In the genomic region with DNA sequence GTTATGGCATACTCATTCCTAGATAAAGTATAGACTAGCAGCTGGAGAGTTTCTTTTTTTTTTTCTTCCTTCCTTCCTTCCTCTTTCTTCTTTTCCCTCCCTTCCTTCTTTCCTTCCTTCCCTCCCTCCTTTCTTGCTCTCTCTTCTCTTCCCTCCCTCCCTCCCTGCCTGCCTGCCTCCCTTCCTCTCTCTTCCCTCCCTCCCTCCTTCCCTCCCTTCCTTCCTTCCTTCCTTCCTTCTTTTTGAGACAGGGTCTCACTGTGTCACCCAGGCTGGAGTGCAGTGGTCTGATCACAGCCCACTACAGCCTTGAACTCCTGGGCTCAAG, we compare ENCODE assay signal across 14 cellular contexts. TPM values are rescaled to one million over a fixed set of nuclear protein-coding genes. Genes with fewer than 3 reads are reported as not detected.
DNase-seq lines count a peak whose midpoint lies in the region; ATAC-seq and TF ChIP-seq lines count a peak whose summit lies in the region.
"Had no signal": no experiment of that assay in that cellular context is flagged by ENCODE, and none has a peak within 500 bp of the region (broad histone marks: within the 10 kb centered on the region; RNA-seq: fewer than 3 reads in every experiment).

No MANE protein-coding gene starts in this region.

- TF ChIP-seq POLR2A in esophagus squamous epithelium (IDR thresholded peaks at IDR 0.05), result no peak

- POLR2A ChIA-PET in RWPE1 (lab: Yijun Ruan, JAX; ENCODE audit: low non-redundant PET), result interaction anchor here (0.6 to 0.7 kb wide), 2 partner anchors 49 to 105 kb away, joined by 3 to 4 read pairs; no protein-coding TSS in a partner anchor

- H2AFZ ChIP-seq in osteoblast (ENCODE audit: low read length), result no peak overlapping the region

- H3K79me2 ChIP-seq in osteoblast (ENCODE audit: insufficient read depth, low read length), result no peaks in the 10 kb centered on the region

- H3K4me1 ChIP-seq in esophagus squamous epithelium, result peaks cover 21 to 74% (median 35%) of the 10 kb centered on the region in 3 donors
- H3K4me1 ChIP-seq in osteoblast (ENCODE audit: insufficient read depth, low read length), result peaks cover 37% of the 10 kb centered on the region
- H3K4me1 ChIP-seq in tibial artery, result peaks cover 0 to 52% (median 29%) of the 10 kb centered on the region in 4 donors
- H3K4me1 ChIP-seq in aorta (ENCODE audit: control insufficient read depth in 1 of 2, insufficient read depth in 2 of 2, low read length in 2 of 2), result peaks cover 0 to 2% of the 10 kb centered on the region in 2 donors

- DNase-seq in RWPE1 (ENCODE audit: low spot score) (no peak), esophagus squamous epithelium (lab: John Stamatoyannopoulos, UW) (no peak), osteoblast (ENCODE audit: insufficient read length, low spot score, missing footprints) (no peak), tibial artery (no peak), aorta (no peak), cerebellum (ENCODE audit: low spot score) (no peak), SHP77 treated with DMSO at 0.1 percent for 48 hours (lab: John Stamatoyannopoulos, UW) (no peak)
- DNase-seq: activated CD4-positive, alpha-beta memory T cell treated with anti-CD3 and anti-CD28 coated beads for 36 hours; CD8-positive, alpha-beta T cell; KG1; NCI-H1436 treated with DMSO at 0.1 percent for 48 hours; stimulated activated CD8-positive, alpha-beta memory T cell treated with anti-CD3 and anti-CD28 coated beads, Interleukin-4, amount 100 ng/mL, for 48 hours had no signal

- H3K27ac ChIP-seq in RWPE1 (peak overlapping the region; percentile 83), esophagus squamous epithelium (peak overlapping the region; percentile 43 to 81 (median 70)), osteoblast (ENCODE audit: low read depth, low read length) (no peak overlapping the region), tibial artery (peak overlapping the region; percentile 66 to 75), aorta (ENCODE audit: low read depth in 1 of 2, low read length in 2 of 2) (no peak overlapping the region)
- H3K27ac ChIP-seq: neutrophil had no signal

- TF ChIP-seq CTCF in RWPE1 (conservative IDR thresholded peaks at IDR 0.05; ENCODE audit: low read depth), result no peak
- no peak for TF ChIP-seq CTCF in esophagus squamous epithelium (IDR thresholded peaks at IDR 0.05)
- no peak for TF ChIP-seq CTCF in osteoblast (IDR thresholded peaks at IDR 0.05; ENCODE audit: extremely low read depth, low read depth, low read length)
- TF ChIP-seq CTCF in tibial artery (IDR thresholded peaks at IDR 0.05), result no peak

- no peak for ATAC-seq in aorta (ENCODE audit: low FRiP score)
- ATAC-seq: CD8-positive, alpha-beta T cell had no signal

- intact Hi-C loops in esophagus squamous epithelium (cut with DNase I), result no loop called here
- intact Hi-C loops in tibial artery (cut with DNase I; ENCODE audit: low total_unique reads), result no loop called here
- intact Hi-C loops in aorta (cut with DNase I), result loop anchor here in 1 of 2 donors (10.0 kb wide), 1 partner anchor 45 kb away; a partner anchor contains a TSS

- H3K27me3 ChIP-seq in esophagus squamous epithelium, result no peaks in the 10 kb centered on the region
- H3K27me3 ChIP-seq in osteoblast (ENCODE audit: insufficient read depth, low read length), result no peaks in the 10 kb centered on the region
- H3K27me3 ChIP-seq in tibial artery, result no peaks in the 10 kb centered on the region
- no peaks in the 10 kb centered on the region for H3K27me3 ChIP-seq in aorta (ENCODE audit: control insufficient read depth in 1 of 2, insufficient read depth in 2 of 2, low read length in 1 of 2)
- H3K27me3 ChIP-seq: neutrophil had no signal

- H3K4me2 ChIP-seq in osteoblast (ENCODE audit: insufficient read depth, low read length), result peak overlapping the region; percentile 39

- H3K9me3 ChIP-seq in esophagus squamous epithelium, result no peaks in the 10 kb centered on the region
- no peaks in the 10 kb centered on the region for H3K9me3 ChIP-seq in osteoblast (ENCODE audit: low read depth, low read length)
- H3K9me3 ChIP-seq in tibial artery, result no peaks in the 10 kb centered on the region
- H3K9me3 ChIP-seq in aorta (ENCODE audit: control insufficient read depth, low read length), result no peaks in the 10 kb centered on the region
- H3K9me3 ChIP-seq: neutrophil had no signal

- H3K4me3 ChIP-seq in esophagus squamous epithelium (no peak overlapping the region), osteoblast (ENCODE audit: insufficient read depth, low read length) (no peak overlapping the region), tibial artery (no peak overlapping the region), aorta (ENCODE audit: low read length in 2 of 2) (no peak overlapping the region)
- H3K4me3 ChIP-seq: GM12878 had no signal

- CTCF ChIA-PET in RWPE1 (lab: Yijun Ruan, JAX), result no interaction called here

- H4K20me1 ChIP-seq in osteoblast (ENCODE audit: insufficient read depth, low read length), result no peaks in the 10 kb centered on the region

- no peaks in the 10 kb centered on the region for H3K36me3 ChIP-seq in esophagus squamous epithelium
- H3K36me3 ChIP-seq in osteoblast (ENCODE audit: insufficient read depth, low read length), result no peaks in the 10 kb centered on the region
- H3K36me3 ChIP-seq in tibial artery, result no peaks in the 10 kb centered on the region
- no peaks in the 10 kb centered on the region for H3K36me3 ChIP-seq in aorta (ENCODE audit: control insufficient read depth in 1 of 2, insufficient read depth in 2 of 2, low read length in 1 of 2)
- H3K36me3 ChIP-seq: neutrophil had no signal

RNA-seq across cellular contexts. Expression of a gene that starts 7.0 kb away (rescaled TPM):
- 10 to 100 TPM; 25.5 to 49.6 (median 25.9) TPM for total RNA-seq in esophagus squamous epithelium
- 35.5 and 38.6 TPM in 2 replicates for total RNA-seq in osteoblast
- total RNA-seq in aorta, result 10 to 100 TPM; 49.6 to 67.1 TPM
- 1 to 10 TPM; 6.1 to 8.0 TPM for polyA plus RNA-seq in aorta
- 9.3 TPM for total RNA-seq in cerebellum

RNA-seq across cellular contexts. Expression of a gene that starts 47.5 kb away (rescaled TPM):
- total RNA-seq in esophagus squamous epithelium, result 10 to 100 TPM; 18.3 to 42.2 (median 28.6) TPM
- total RNA-seq in osteoblast, result 17.4 and 18.0 TPM in 2 replicates
- total RNA-seq in aorta, result 10 to 100 TPM; 34.9 to 37.6 TPM
- polyA plus RNA-seq in aorta, result 10 to 100 TPM; 15.7 to 18.3 TPM
- total RNA-seq in cerebellum, result 23.9 TPM

RNA-seq across cellular contexts. Expression of a gene that starts 47.6 kb away (rescaled TPM):
- 10 to 100 TPM; 51.2 to 83.4 (median 63.4) TPM for total RNA-seq in esophagus squamous epithelium
- 48.0 and 52.1 TPM in 2 replicates for total RNA-seq in osteoblast
- total RNA-seq in aorta, result 10 to 100 TPM; 73.2 to 77.3 TPM
- polyA plus RNA-seq in aorta, result 10 to 100 TPM; 53.3 to 53.8 TPM
- 37.5 TPM for total RNA-seq in cerebellum

Comparison
In these comparisons a context has a peak if more than half of its experiments do, and no peak if none do; other contexts are left out.
1. H3K27ac ChIP-seq: peak in RWPE1 (single experiment), esophagus squamous epithelium (4 of 4) and tibial artery (2 of 2); none in osteoblast (single experiment) and aorta (0 of 2).